In genomic region chr2:146455325-146455724, GRCh38 we compare ENCODE assay signal across 6 cellular contexts.
"Had no signal": no experiment of that assay in that cellular context is flagged by ENCODE, and none has a peak within 500 bp of the region (broad histone marks: within the 10 kb centered on the region; RNA-seq: fewer than 3 reads in every experiment).

No MANE protein-coding gene starts in this region.

- DNase-seq: H9, HCEC 1CT, KG1 had no signal

- H3K27ac ChIP-seq: HL-60 had no signal

- H2AFZ ChIP-seq: GM23338 had no signal

- ATAC-seq: GM23338, HepG2 had no signal

- H3K4me3 ChIP-seq: GM23338 had no signal

- H3K4me2 ChIP-seq: GM23338 had no signal
